Comparison of ENCODE assay signal across 23 cellular contexts in the genomic region with DNA sequence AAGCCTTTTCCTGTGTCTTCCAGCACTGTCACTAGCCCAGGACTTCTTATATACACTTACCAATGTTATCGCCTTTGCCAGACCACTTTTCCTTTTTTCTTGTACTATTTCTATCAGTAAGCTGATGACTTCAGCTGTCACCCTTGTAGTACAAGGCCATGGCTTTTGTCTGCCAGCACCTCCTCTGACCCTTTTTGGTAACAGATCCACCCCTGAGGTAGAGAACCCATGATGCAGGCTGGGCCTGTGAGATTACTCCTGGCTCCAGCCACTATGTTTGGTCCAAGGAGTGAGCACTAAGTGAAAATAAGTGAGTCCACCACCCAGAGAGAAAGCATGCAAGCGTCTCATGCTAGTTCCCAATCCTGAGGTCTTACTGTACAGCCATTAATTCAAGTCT.
A peak's percentile ranks its signal among the peaks of the same experiment; 100 is the strongest.
DNase-seq lines count a peak whose midpoint lies in the region; ATAC-seq, FAIRE-seq and TF ChIP-seq lines count a peak whose summit lies in the region.
"Had no signal": no experiment of that assay in that cellular context is flagged by ENCODE, and none has a peak within 500 bp of the region (broad histone marks: within the 10 kb centered on the region; RNA-seq: fewer than 3 reads in every experiment).

No MANE protein-coding gene starts in this region.

- no peak for TF ChIP-seq EP300 in esophagus muscularis mucosa (IDR thresholded peaks at IDR 0.05)

- H3K4me2 ChIP-seq in trophoblast cell (ENCODE audit: low read length): no peak overlapping the region
- H3K4me2 ChIP-seq: BLaER1 had no signal

- H3K27me3 Mint-ChIP-seq in activated CD4-positive, alpha-beta T cell treated with anti-CD3 and anti-CD28 coated beads, Interleukin-2, amount 10 ng/mL, durations not matched to agents 24 days and 14 days: no peaks in the 10 kb centered on the region
- H3K27me3 Mint-ChIP-seq in activated CD4-positive, alpha-beta T cell treated with anti-CD3 and anti-CD28 coated beads for 36 hours: no peaks in the 10 kb centered on the region
- H3K27me3 Mint-ChIP-seq: CD4-positive, CD25-positive, alpha-beta regulatory T cell had no signal

- H3K27me3 ChIP-seq in left ventricle myocardium inferior (ENCODE audit: low read depth) (no peaks in the 10 kb centered on the region), trophoblast cell (ENCODE audit: insufficient read depth, low read length) (no peaks in the 10 kb centered on the region), esophagus muscularis mucosa (peaks cover 0 to 3% (median 0%) of the 10 kb centered on the region in 4 donors)
- H3K27me3 ChIP-seq: BLaER1 had no signal

- peaks cover 2% of the 10 kb centered on the region for H3K36me3 Mint-ChIP-seq in activated CD4-positive, alpha-beta T cell treated with anti-CD3 and anti-CD28 coated beads, Interleukin-2, amount 10 ng/mL, durations not matched to agents 24 days and 14 days (ENCODE audit: low read depth)
- H3K36me3 Mint-ChIP-seq in activated CD4-positive, alpha-beta T cell treated with anti-CD3 and anti-CD28 coated beads for 36 hours (ENCODE audit: low read depth): no peaks in the 10 kb centered on the region
- H3K36me3 Mint-ChIP-seq: CD4-positive, CD25-positive, alpha-beta regulatory T cell; CD8-positive, alpha-beta T cell had no signal

- peaks cover 8% of the 10 kb centered on the region for H3K4me1 Mint-ChIP-seq in activated CD4-positive, alpha-beta T cell treated with anti-CD3 and anti-CD28 coated beads, Interleukin-2, amount 10 ng/mL, durations not matched to agents 24 days and 14 days
- H3K4me1 Mint-ChIP-seq in activated CD4-positive, alpha-beta T cell treated with anti-CD3 and anti-CD28 coated beads for 36 hours: no peaks in the 10 kb centered on the region
- H3K4me1 Mint-ChIP-seq: B cell had no signal

- H3K4me1 ChIP-seq in left ventricle myocardium inferior (no peaks in the 10 kb centered on the region), trophoblast cell (ENCODE audit: control insufficient read depth in 1 of 2, insufficient read depth in 2 of 2, low read length in 2 of 2) (no peaks in the 10 kb centered on the region), esophagus muscularis mucosa (no peaks in the 10 kb centered on the region)
- H3K4me1 ChIP-seq: BLaER1, Caco-2 had no signal

- no peak overlapping the region for H3K27ac Mint-ChIP-seq in activated CD4-positive, alpha-beta T cell treated with anti-CD3 and anti-CD28 coated beads, Interleukin-2, amount 10 ng/mL, durations not matched to agents 24 days and 14 days
- H3K27ac Mint-ChIP-seq in activated CD4-positive, alpha-beta T cell treated with anti-CD3 and anti-CD28 coated beads for 36 hours: no peak overlapping the region
- H3K27ac Mint-ChIP-seq: B cell; CD8-positive, alpha-beta T cell had no signal

- H3K9me3 Mint-ChIP-seq in activated CD4-positive, alpha-beta T cell treated with anti-CD3 and anti-CD28 coated beads, Interleukin-2, amount 10 ng/mL, durations not matched to agents 24 days and 14 days: peaks cover 28% of the 10 kb centered on the region
- H3K9me3 Mint-ChIP-seq in activated CD4-positive, alpha-beta T cell treated with anti-CD3 and anti-CD28 coated beads for 36 hours (ENCODE audit: low read depth): no peaks in the 10 kb centered on the region
- H3K9me3 Mint-ChIP-seq: CD4-positive, CD25-positive, alpha-beta regulatory T cell; CD8-positive, alpha-beta T cell had no signal

- no peak overlapping the region for H4K12ac ChIP-seq in trophoblast cell (ENCODE audit: low read depth, low read length)

- no CpG with 5 or more reads among the region's 2 CpGs for WGBS in trophoblast cell (ENCODE audit: extremely low coverage, insufficient coverage, insufficient read length)
- 83% methylated on average over 2 of the region's 2 CpGs for WGBS in esophagus muscularis mucosa

- POLR2A ChIA-PET in activated CD4-positive, alpha-beta T cell treated with anti-CD3 and anti-CD28 coated beads for 36 hours (lab: Charles Lee): interaction anchor here (0.8 kb wide), 1 partner anchor 27 kb away, joined by 3 read pairs; no protein-coding TSS in a partner anchor

- H3K4ac ChIP-seq in trophoblast cell (ENCODE audit: low read depth, low read length): no peak overlapping the region

- H3K79me1 ChIP-seq in trophoblast cell (ENCODE audit: low read length): no peaks in the 10 kb centered on the region

- H4K8ac ChIP-seq in trophoblast cell (ENCODE audit: low read depth, low read length): no peak overlapping the region

- no peak overlapping the region for H2BK120ac ChIP-seq in trophoblast cell (ENCODE audit: insufficient read depth, low read length, poor library complexity)

- no peak overlapping the region for H2AK5ac ChIP-seq in trophoblast cell (ENCODE audit: low read length)

- peak overlapping the region; percentile 74 for H3K9ac ChIP-seq in trophoblast cell (ENCODE audit: low read length)
- H3K9ac ChIP-seq: BLaER1, GM23248 had no signal

- no peaks in the 10 kb centered on the region for H3K9me3 ChIP-seq in left ventricle myocardium inferior (replicated peaks)
- H3K9me3 ChIP-seq in trophoblast cell (ENCODE audit: insufficient read depth, low read depth, low read length): no peaks in the 10 kb centered on the region
- H3K9me3 ChIP-seq in esophagus muscularis mucosa: no peaks in the 10 kb centered on the region
- H3K9me3 ChIP-seq: BLaER1, Caco-2 had no signal

- no peak overlapping the region for H3K18ac ChIP-seq in trophoblast cell (ENCODE audit: low read length)

- no peak for FAIRE-seq in GM12891 (lab: Jason Lieb, UNC)
- FAIRE-seq: A204.1, G401.6, GM19239, H1 had no signal

- H4K91ac ChIP-seq in trophoblast cell (ENCODE audit: low read depth, low read length): no peak overlapping the region

- H3K14ac ChIP-seq in trophoblast cell (ENCODE audit: low read length): no peak overlapping the region

- CTCF ChIA-PET in activated CD4-positive, alpha-beta T cell treated with anti-CD3 and anti-CD28 coated beads for 36 hours (lab: Charles Lee): interaction anchor here (0.6 to 1.1 kb wide), 4 partner anchors 12 to 208 kb away, joined by 3 read pairs; no protein-coding TSS in a partner anchor

- H3K79me2 ChIP-seq in trophoblast cell (ENCODE audit: control insufficient read depth, insufficient read depth, low read length, poor library complexity): no peaks in the 10 kb centered on the region

- no peak overlapping the region for H2AFZ ChIP-seq in trophoblast cell (ENCODE audit: insufficient read depth, low read length, poor library complexity)
- H2AFZ ChIP-seq: GM23248 had no signal

- H3K4me3 Mint-ChIP-seq in activated CD4-positive, alpha-beta T cell treated with anti-CD3 and anti-CD28 coated beads, Interleukin-2, amount 10 ng/mL, durations not matched to agents 24 days and 14 days: no peak overlapping the region
- H3K4me3 Mint-ChIP-seq in activated CD4-positive, alpha-beta T cell treated with anti-CD3 and anti-CD28 coated beads for 36 hours: no peak overlapping the region
- H3K4me3 Mint-ChIP-seq: B cell; CD4-positive, CD25-positive, alpha-beta regulatory T cell; CD8-positive, alpha-beta T cell had no signal

- H3K27ac ChIP-seq in left ventricle myocardium inferior (replicated peaks) (no peak overlapping the region), trophoblast cell (ENCODE audit: low read depth, low read length) (no peak overlapping the region), esophagus muscularis mucosa (replicated peaks in 1 of 4) (no peak overlapping the region)
- H3K27ac ChIP-seq: 22Rv1, BLaER1, C4-2B, GM23248 had no signal

- TF ChIP-seq CTCF in left ventricle myocardium inferior (IDR thresholded peaks at IDR 0.05; ENCODE audit: borderline replicate concordance) (no peak), esophagus muscularis mucosa (IDR thresholded peaks at IDR 0.05) (no peak)

- H3K36me3 ChIP-seq in left ventricle myocardium inferior (no peaks in the 10 kb centered on the region), trophoblast cell (ENCODE audit: control insufficient read depth in 1 of 2, insufficient read depth in 2 of 2, low read length in 2 of 2) (no peaks in the 10 kb centered on the region), esophagus muscularis mucosa (no peaks in the 10 kb centered on the region)
- H3K36me3 ChIP-seq: BLaER1 had no signal

- no peak for ATAC-seq in activated CD4-positive, alpha-beta T cell treated with anti-CD3 and anti-CD28 coated beads for 36 hours
- ATAC-seq in left ventricle myocardium superior: peak; percentile 78
- ATAC-seq: CD8-positive, alpha-beta T cell; HCT116 had no signal

- H3K4me3 ChIP-seq in left ventricle myocardium inferior (no peak overlapping the region), trophoblast cell (ENCODE audit: low read depth, low read length) (no peak overlapping the region), esophagus muscularis mucosa (no peak overlapping the region)
- H3K4me3 ChIP-seq: BLaER1, GM23248 had no signal

- H3K23ac ChIP-seq in trophoblast cell (ENCODE audit: low read length): no peak overlapping the region

- no peak overlapping the region for H2BK12ac ChIP-seq in trophoblast cell (ENCODE audit: low read length)

- no peak for TF ChIP-seq POLR2A in esophagus muscularis mucosa (IDR thresholded peaks at IDR 0.05; ENCODE audit: low read depth)
- no peak for TF ChIP-seq POLR2A in GM12891 (IDR thresholded peaks at IDR 0.05; ENCODE audit: low read depth, low read length)

- intact Hi-C loops in activated CD4-positive, alpha-beta T cell treated with anti-CD3 and anti-CD28 coated beads, Interleukin-2, amount 10 ng/mL, durations not matched to agents 24 days and 14 days (cut with micrococcal nuclease): no loop called here
- intact Hi-C loops in activated CD4-positive, alpha-beta T cell treated with anti-CD3 and anti-CD28 coated beads for 36 hours (cut with DNase I, micrococcal nuclease): loop anchor here in 1 of 2 experiments (10.0 kb wide), 1 partner anchor 119 kb away; no protein-coding TSS in a partner anchor
- intact Hi-C loops in left ventricle myocardium superior (cut with micrococcal nuclease) (no loop called here), left ventricle myocardium inferior (cut with micrococcal nuclease) (no loop called here), esophagus muscularis mucosa (cut with DNase I) (no loop called here)

- no peak overlapping the region for H2BK5ac ChIP-seq in trophoblast cell (ENCODE audit: low read depth, low read length, poor library complexity)

- DNase-seq in activated CD4-positive, alpha-beta T cell treated with anti-CD3 and anti-CD28 coated beads, Interleukin-2, amount 10 ng/mL, durations not matched to agents 24 days and 14 days: peak; percentile 53
- no peak for DNase-seq in activated CD4-positive, alpha-beta T cell treated with anti-CD3 and anti-CD28 coated beads for 36 hours
- DNase-seq in left ventricle myocardium superior (no peak), left ventricle myocardium inferior (no peak), trophoblast cell (no peak), esophagus muscularis mucosa (ENCODE audit: extremely low spot score) (no peak), GM12891 (ENCODE audit: insufficient read length, low spot score) (no peak)
- DNase-seq: Caco-2; CD4-positive, CD25-positive, alpha-beta regulatory T cell; CD8-positive, alpha-beta T cell; DMS153; DND-41; GM23248; H7 had no signal

TF ChIP-seq in GM12891, 5 proteins besides CTCF, POLR2A, EP300 and RAD21:
- TF ChIP-seq SPI1 (IDR thresholded peaks at IDR 0.05; ENCODE audit: low read depth, low read length): no peak
- TF ChIP-seq POU2F2 (IDR thresholded peaks at IDR 0.05; ENCODE audit: low read depth, low read length): no peak
- TF ChIP-seq POLR2AphosphoS5 (IDR thresholded peaks at IDR 0.05; ENCODE audit: low read depth, low read length): no peak
- no peak for TF ChIP-seq TAF1 (IDR thresholded peaks at IDR 0.05; ENCODE audit: low read depth, low read length)
TF ChIP-seq in GM12891: peak in this region for 0.
